1 cellular context compared by ENCODE assay signal in the genomic region with DNA sequence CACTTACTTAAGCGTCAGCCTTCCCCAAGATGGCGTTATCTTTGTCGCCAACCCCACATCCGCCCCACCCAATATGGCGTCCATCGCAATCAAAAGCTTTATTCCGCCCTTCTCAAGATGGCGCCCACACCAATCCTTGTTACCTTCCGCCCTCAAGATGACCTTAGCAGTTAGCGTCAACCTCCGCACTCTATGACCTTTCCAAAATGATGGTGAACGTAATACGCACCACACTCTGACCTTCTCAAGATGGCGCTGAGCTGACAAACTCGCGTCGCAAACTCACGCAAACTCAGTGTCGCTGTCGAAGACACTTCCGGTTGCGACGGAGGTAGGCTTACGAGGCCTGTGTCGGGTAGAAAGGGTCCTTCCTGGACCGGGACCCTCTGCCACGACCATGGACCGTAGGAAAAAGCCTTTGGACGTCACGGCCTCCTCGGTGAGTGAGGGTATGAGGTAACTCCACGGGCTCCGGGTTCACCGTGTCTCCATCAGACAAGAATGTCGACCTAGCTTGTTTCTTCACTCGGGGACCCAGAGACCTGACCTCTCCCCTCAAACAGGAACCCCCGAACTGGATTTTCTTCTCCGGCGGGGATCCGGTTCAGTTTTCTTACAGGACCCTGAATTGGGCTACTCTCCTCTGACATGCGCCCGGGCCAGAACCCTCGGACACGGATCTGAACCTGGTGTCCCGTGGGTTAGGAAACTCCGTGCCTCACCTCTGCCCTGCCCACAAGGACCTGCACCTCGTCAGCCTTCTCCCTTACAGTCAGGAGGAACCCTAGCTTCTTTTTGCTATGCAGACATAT.
TF ChIP-seq lines count a peak whose summit lies in the region.

A gene (plus strand): TSS at position 323 of the 812 bp plus-strand sequence. CDS start 75 bp downstream, at position 398.

TF ChIP-seq in HepG2, 621 proteins besides CTCF, POLR2A, EP300 and RAD21 (continued from another document and continues in another):
- TF ChIP-seq, protein P1, sequence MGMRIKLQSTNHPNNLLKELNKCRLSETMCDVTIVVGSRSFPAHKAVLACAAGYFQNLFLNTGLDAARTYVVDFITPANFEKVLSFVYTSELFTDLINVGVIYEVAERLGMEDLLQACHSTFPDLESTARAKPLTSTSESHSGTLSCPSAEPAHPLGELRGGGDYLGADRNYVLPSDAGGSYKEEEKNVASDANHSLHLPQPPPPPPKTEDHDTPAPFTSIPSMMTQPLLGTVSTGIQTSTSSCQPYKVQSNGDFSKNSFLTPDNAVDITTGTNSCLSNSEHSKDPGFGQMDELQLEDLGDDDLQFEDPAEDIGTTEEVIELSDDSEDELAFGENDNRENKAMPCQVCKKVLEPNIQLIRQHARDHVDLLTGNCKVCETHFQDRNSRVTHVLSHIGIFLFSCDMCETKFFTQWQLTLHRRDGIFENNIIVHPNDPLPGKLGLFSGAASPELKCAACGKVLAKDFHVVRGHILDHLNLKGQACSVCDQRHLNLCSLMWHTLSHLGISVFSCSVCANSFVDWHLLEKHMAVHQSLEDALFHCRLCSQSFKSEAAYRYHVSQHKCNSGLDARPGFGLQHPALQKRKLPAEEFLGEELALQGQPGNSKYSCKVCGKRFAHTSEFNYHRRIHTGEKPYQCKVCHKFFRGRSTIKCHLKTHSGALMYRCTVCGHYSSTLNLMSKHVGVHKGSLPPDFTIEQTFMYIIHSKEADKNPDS (CRISPR knock-in tag; IDR thresholded peaks at IDR 0.05): no peak
- TF ChIP-seq, protein P2, sequence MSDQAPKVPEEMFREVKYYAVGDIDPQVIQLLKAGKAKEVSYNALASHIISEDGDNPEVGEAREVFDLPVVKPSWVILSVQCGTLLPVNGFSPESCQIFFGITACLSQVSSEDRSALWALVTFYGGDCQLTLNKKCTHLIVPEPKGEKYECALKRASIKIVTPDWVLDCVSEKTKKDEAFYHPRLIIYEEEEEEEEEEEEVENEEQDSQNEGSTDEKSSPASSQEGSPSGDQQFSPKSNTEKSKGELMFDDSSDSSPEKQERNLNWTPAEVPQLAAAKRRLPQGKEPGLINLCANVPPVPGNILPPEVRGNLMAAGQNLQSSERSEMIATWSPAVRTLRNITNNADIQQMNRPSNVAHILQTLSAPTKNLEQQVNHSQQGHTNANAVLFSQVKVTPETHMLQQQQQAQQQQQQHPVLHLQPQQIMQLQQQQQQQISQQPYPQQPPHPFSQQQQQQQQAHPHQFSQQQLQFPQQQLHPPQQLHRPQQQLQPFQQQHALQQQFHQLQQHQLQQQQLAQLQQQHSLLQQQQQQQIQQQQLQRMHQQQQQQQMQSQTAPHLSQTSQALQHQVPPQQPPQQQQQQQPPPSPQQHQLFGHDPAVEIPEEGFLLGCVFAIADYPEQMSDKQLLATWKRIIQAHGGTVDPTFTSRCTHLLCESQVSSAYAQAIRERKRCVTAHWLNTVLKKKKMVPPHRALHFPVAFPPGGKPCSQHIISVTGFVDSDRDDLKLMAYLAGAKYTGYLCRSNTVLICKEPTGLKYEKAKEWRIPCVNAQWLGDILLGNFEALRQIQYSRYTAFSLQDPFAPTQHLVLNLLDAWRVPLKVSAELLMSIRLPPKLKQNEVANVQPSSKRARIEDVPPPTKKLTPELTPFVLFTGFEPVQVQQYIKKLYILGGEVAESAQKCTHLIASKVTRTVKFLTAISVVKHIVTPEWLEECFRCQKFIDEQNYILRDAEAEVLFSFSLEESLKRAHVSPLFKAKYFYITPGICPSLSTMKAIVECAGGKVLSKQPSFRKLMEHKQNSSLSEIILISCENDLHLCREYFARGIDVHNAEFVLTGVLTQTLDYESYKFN (CRISPR knock-in tag; conservative IDR thresholded peaks at IDR 0.05): peak; percentile 50; the same call in 1 of the 2 replicates
- TF ChIP-seq, protein P3, sequence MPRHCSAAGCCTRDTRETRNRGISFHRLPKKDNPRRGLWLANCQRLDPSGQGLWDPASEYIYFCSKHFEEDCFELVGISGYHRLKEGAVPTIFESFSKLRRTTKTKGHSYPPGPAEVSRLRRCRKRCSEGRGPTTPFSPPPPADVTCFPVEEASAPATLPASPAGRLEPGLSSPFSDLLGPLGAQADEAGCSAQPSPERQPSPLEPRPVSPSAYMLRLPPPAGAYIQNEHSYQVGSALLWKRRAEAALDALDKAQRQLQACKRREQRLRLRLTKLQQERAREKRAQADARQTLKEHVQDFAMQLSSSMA (CRISPR knock-in tag; IDR thresholded peaks at IDR 0.05): peak; percentile 100
- TF ChIP-seq SRSF1 (optimal IDR thresholded peaks at IDR 0.05; ENCODE audit: low read depth, low read length): peak; percentile 94
- peak; percentile 80; the same call in 1 of the 2 replicates for TF ChIP-seq ZNF614 (CRISPR knock-in tag; IDR thresholded peaks at IDR 0.05; ENCODE audit: borderline replicate concordance)
- TF ChIP-seq, protein P4, sequence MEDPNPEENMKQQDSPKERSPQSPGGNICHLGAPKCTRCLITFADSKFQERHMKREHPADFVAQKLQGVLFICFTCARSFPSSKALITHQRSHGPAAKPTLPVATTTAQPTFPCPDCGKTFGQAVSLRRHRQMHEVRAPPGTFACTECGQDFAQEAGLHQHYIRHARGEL (CRISPR knock-in tag; IDR thresholded peaks at IDR 0.05): no peak
- no peak; the same call in 1 of the 2 replicates for TF ChIP-seq ZSCAN9 (CRISPR knock-in tag; IDR thresholded peaks at IDR 0.05; ENCODE audit: borderline replicate concordance)
- TF ChIP-seq SRF (IDR thresholded peaks at IDR 0.05; ENCODE audit: low read depth, low read length): no peak
- TF ChIP-seq TGIF2 (CRISPR knock-in tag; IDR thresholded peaks at IDR 0.05): 0 out of 2 replicates have a peak, but pooled peaks have one; percentile 75
- TF ChIP-seq REL (CRISPR knock-in tag; conservative IDR thresholded peaks at IDR 0.05): no peak
- peak; percentile 85 for TF ChIP-seq ZNF205 (CRISPR knock-in tag; IDR thresholded peaks at IDR 0.05)
- TF ChIP-seq ARNT2 (CRISPR knock-in tag; IDR thresholded peaks at IDR 0.05; ENCODE audit: low read depth): peak; percentile 73; the same call in 1 of the 2 replicates
- TF ChIP-seq, protein P5, sequence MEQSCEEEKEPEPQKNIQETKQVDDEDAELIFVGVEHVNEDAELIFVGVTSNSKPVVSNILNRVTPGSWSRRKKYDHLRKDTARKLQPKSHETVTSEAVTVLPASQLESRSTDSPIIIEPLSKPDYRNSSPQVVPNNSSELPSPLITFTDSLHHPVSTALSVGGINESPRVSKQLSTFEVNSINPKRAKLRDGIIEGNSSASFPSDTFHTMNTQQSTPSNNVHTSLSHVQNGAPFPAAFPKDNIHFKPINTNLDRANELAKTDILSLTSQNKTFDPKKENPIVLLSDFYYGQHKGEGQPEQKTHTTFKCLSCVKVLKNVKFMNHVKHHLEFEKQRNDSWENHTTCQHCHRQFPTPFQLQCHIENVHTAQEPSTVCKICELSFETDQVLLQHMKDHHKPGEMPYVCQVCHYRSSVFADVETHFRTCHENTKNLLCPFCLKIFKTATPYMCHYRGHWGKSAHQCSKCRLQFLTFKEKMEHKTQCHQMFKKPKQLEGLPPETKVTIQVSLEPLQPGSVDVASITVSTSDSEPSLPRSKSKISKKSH (CRISPR knock-in tag; IDR thresholded peaks at IDR 0.05; ENCODE audit: borderline replicate concordance): peak; percentile 81; the same call in 1 of the 2 replicates
- peak; percentile 30; the same call in 1 of the 2 replicates for TF ChIP-seq MAFF (IDR thresholded peaks at IDR 0.05; ENCODE audit: low read depth, low read length)
- TF ChIP-seq, protein P6, sequence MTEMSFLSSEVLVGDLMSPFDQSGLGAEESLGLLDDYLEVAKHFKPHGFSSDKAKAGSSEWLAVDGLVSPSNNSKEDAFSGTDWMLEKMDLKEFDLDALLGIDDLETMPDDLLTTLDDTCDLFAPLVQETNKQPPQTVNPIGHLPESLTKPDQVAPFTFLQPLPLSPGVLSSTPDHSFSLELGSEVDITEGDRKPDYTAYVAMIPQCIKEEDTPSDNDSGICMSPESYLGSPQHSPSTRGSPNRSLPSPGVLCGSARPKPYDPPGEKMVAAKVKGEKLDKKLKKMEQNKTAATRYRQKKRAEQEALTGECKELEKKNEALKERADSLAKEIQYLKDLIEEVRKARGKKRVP (CRISPR knock-in tag; IDR thresholded peaks at IDR 0.05): peak in 1 of 2 experiments; percentile 74; a peak in 2 of 4 replicates
- TF ChIP-seq BORCS8-MEF2B (CRISPR knock-in tag; IDR thresholded peaks at IDR 0.05): peak; percentile 65
- TF ChIP-seq, protein P7, sequence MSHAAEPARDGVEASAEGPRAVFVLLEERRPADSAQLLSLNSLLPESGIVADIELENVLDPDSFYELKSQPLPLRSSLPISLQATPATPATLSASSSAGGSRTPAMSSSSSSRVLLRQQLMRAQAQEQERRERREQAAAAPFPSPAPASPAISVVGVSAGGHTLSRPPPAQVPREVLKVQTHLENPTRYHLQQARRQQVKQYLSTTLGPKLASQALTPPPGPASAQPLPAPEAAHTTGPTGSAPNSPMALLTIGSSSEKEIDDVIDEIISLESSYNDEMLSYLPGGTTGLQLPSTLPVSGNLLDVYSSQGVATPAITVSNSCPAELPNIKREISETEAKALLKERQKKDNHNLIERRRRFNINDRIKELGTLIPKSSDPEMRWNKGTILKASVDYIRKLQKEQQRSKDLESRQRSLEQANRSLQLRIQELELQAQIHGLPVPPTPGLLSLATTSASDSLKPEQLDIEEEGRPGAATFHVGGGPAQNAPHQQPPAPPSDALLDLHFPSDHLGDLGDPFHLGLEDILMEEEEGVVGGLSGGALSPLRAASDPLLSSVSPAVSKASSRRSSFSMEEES (CRISPR knock-in tag; IDR thresholded peaks at IDR 0.05): no peak
- TF ChIP-seq MIER2 (CRISPR knock-in tag; IDR thresholded peaks at IDR 0.05): peak; percentile 78
- 0 out of 2 replicates have a peak, but pooled peaks have one; percentile 45 for TF ChIP-seq ZFP90 (CRISPR knock-in tag; IDR thresholded peaks at IDR 0.05; ENCODE audit: borderline replicate concordance)
- TF ChIP-seq HNRNPL (IDR thresholded peaks at IDR 0.05; ENCODE audit: low read depth, low read length): no peak
- peak; percentile 94 for TF ChIP-seq HCFC1 (IDR thresholded peaks at IDR 0.05; ENCODE audit: low read depth, low read length)
- TF ChIP-seq, protein P8, sequence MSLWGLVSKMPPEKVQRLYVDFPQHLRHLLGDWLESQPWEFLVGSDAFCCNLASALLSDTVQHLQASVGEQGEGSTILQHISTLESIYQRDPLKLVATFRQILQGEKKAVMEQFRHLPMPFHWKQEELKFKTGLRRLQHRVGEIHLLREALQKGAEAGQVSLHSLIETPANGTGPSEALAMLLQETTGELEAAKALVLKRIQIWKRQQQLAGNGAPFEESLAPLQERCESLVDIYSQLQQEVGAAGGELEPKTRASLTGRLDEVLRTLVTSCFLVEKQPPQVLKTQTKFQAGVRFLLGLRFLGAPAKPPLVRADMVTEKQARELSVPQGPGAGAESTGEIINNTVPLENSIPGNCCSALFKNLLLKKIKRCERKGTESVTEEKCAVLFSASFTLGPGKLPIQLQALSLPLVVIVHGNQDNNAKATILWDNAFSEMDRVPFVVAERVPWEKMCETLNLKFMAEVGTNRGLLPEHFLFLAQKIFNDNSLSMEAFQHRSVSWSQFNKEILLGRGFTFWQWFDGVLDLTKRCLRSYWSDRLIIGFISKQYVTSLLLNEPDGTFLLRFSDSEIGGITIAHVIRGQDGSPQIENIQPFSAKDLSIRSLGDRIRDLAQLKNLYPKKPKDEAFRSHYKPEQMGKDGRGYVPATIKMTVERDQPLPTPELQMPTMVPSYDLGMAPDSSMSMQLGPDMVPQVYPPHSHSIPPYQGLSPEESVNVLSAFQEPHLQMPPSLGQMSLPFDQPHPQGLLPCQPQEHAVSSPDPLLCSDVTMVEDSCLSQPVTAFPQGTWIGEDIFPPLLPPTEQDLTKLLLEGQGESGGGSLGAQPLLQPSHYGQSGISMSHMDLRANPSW (CRISPR knock-in tag; IDR thresholded peaks at IDR 0.05; ENCODE audit: borderline replicate concordance): peak; percentile 74; the same call in 1 of the 2 replicates
- peak; percentile 7 for TF ChIP-seq SKI (IDR thresholded peaks at IDR 0.05; ENCODE audit: partially characterized antibody)
- TF ChIP-seq ZNF543 (CRISPR knock-in tag; IDR thresholded peaks at IDR 0.05): peak; percentile 73
- peak; percentile 87 for TF ChIP-seq CBX5 (CRISPR knock-in tag; IDR thresholded peaks at IDR 0.05; ENCODE audit: borderline replicate concordance)
- no peak for TF ChIP-seq TMF1 (CRISPR knock-in tag; IDR thresholded peaks at IDR 0.05; ENCODE audit: low read depth)
- TF ChIP-seq GABPA (IDR thresholded peaks at IDR 0.05; ENCODE audit: low read depth, low read length): peak; percentile 85
- TF ChIP-seq GABPA (CRISPR knock-in tag; IDR thresholded peaks at IDR 0.05; ENCODE audit: low read depth): peak; percentile 98
- TF ChIP-seq CEBPG (CRISPR knock-in tag; IDR thresholded peaks at IDR 0.05): peak; percentile 66; the same call in 1 of the 2 replicates
- TF ChIP-seq, protein P9, sequence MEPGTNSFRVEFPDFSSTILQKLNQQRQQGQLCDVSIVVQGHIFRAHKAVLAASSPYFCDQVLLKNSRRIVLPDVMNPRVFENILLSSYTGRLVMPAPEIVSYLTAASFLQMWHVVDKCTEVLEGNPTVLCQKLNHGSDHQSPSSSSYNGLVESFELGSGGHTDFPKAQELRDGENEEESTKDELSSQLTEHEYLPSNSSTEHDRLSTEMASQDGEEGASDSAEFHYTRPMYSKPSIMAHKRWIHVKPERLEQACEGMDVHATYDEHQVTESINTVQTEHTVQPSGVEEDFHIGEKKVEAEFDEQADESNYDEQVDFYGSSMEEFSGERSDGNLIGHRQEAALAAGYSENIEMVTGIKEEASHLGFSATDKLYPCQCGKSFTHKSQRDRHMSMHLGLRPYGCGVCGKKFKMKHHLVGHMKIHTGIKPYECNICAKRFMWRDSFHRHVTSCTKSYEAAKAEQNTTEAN (CRISPR knock-in tag; conservative IDR thresholded peaks at IDR 0.05): peak; percentile 52; the same call in 1 of the 2 replicates
- TF ChIP-seq SAP130 (CRISPR knock-in tag; IDR thresholded peaks at IDR 0.05; ENCODE audit: low read depth): peak; percentile 93
- no peak for TF ChIP-seq ZNF781 (CRISPR knock-in tag; IDR thresholded peaks at IDR 0.05; ENCODE audit: borderline replicate concordance, not compliant biosample characterization)
- peak; percentile 85; the same call in 1 of the 2 replicates for TF ChIP-seq HOXD1 (CRISPR knock-in tag; IDR thresholded peaks at IDR 0.05)
- TF ChIP-seq, protein P10, sequence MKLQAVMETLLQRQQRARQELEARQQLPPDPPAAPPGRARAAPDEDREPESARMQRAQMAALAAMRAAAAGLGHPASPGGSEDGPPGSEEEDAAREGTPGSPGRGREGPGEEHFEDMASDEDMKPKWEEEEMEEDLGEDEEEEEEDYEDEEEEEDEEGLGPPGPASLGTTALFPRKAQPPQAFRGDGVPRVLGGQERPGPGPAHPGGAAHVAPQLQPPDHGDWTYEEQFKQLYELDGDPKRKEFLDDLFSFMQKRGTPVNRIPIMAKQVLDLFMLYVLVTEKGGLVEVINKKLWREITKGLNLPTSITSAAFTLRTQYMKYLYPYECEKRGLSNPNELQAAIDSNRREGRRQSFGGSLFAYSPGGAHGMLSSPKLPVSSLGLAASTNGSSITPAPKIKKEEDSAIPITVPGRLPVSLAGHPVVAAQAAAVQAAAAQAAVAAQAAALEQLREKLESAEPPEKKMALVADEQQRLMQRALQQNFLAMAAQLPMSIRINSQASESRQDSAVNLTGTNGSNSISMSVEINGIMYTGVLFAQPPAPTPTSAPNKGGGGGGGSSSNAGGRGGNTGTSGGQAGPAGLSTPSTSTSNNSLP (IDR thresholded peaks at IDR 0.05; ENCODE audit: low read depth, low read length): peak; percentile 72; the same call in 1 of the 2 replicates
